Comparison of ENCODE assay signal across 15 cellular contexts in genomic region chr18:966095-967036, GRCh38.
A peak's percentile ranks its signal among the peaks of the same experiment; 100 is the strongest.
DNase-seq lines count a peak whose midpoint lies in the region; ATAC-seq and TF ChIP-seq lines count a peak whose summit lies in the region.
"Had no signal": no experiment of that assay in that cellular context is flagged by ENCODE, and none has a peak within 500 bp of the region (broad histone marks: within the 10 kb centered on the region; RNA-seq: fewer than 3 reads in every experiment).

No MANE protein-coding gene starts in this region.

- no peaks in the 10 kb centered on the region for H3K27me3 ChIP-seq in IMR-90 (ENCODE audit: control insufficient read depth, insufficient read depth, low read length)
- peaks cover 0 to 12% (median 2%) of the 10 kb centered on the region in 4 donors for H3K27me3 ChIP-seq in esophagus muscularis mucosa
- H3K27me3 ChIP-seq: MG63 had no signal

- CTCF ChIA-PET in IMR-90 (lab: Yijun Ruan, JAX): no interaction called here

- peaks cover 16% of the 10 kb centered on the region for H3K27me3 Mint-ChIP-seq in T-helper 2 cell treated with Interferon-gamma antibody and Interleukin-4, amounts not matched to agents 5 μg/mL and 100 μg/mL, for 36 hours (ENCODE audit: low read depth)

- H2AFZ ChIP-seq in IMR-90 (replicated peaks; ENCODE audit: low read length, poor library complexity): no peak overlapping the region
- H2AFZ ChIP-seq: PC-9 had no signal

- no peak overlapping the region for H4K8ac ChIP-seq in IMR-90 (ENCODE audit: low read depth in 2 of 2, low read length in 2 of 2)

- H3K9me3 ChIP-seq in IMR-90 (ENCODE audit: control insufficient read depth, insufficient read depth, low read length) (no peaks in the 10 kb centered on the region), esophagus muscularis mucosa (no peaks in the 10 kb centered on the region)
- H3K9me3 ChIP-seq: MG63 had no signal

- no peaks in the 10 kb centered on the region for H3K36me3 Mint-ChIP-seq in T-helper 2 cell treated with Interferon-gamma antibody and Interleukin-4, amounts not matched to agents 5 μg/mL and 100 μg/mL, for 36 hours (ENCODE audit: low read depth)

- dilution Hi-C loops in IMR-90 (cut with HindIII; ENCODE audit: low sequenced_read_pairs, unreplicated experiment): no loop called here

- no peak overlapping the region for H4K5ac ChIP-seq in IMR-90 (ENCODE audit: low read depth, low read length)

- no peak overlapping the region for H3K4me2 ChIP-seq in IMR-90 (ENCODE audit: low read depth, low read length)
- H3K4me2 ChIP-seq: KMS-11, PC-9 had no signal

- H3K9ac ChIP-seq in IMR-90 (ENCODE audit: low read depth, low read length): no peak overlapping the region
- H3K9ac ChIP-seq: KMS-11 had no signal

- peaks cover 6% of the 10 kb centered on the region for H3K4me1 Mint-ChIP-seq in T-helper 2 cell treated with Interferon-gamma antibody and Interleukin-4, amounts not matched to agents 5 μg/mL and 100 μg/mL, for 36 hours (ENCODE audit: low read depth)

- TF ChIP-seq CTCF in IMR-90 (conservative IDR thresholded peaks at IDR 0.05; ENCODE audit: low read depth, low read length) (no peak), esophagus muscularis mucosa (IDR thresholded peaks at IDR 0.05) (no peak)

- H3K23ac ChIP-seq in IMR-90 (ENCODE audit: low read depth, low read length): no peak overlapping the region

- no peak overlapping the region for H3K27ac ChIP-seq in IMR-90 (ENCODE audit: insufficient read depth, low read length)
- H3K27ac ChIP-seq in esophagus muscularis mucosa (replicated peaks in 1 of 4): no peak overlapping the region
- H3K27ac ChIP-seq: KMS-11, PC-9 had no signal

- H2BK120ac ChIP-seq in IMR-90 (ENCODE audit: low read depth, low read length): no peak overlapping the region

- POLR2A ChIA-PET in IMR-90 (lab: Charles Lee; ENCODE audit: unreplicated experiment): no interaction called here

- BruUV-seq in IMR-90 (replicated peaks; lab: Mats Ljungman, UMichigan): no TSS peak

- in situ Hi-C loops in IMR-90 (cut with MboI; ENCODE audit: low sequenced_read_pairs): no loop called here

- TF ChIP-seq POLR2A in IMR-90 (IDR thresholded peaks at IDR 0.05; ENCODE audit: low read depth, low read length) (no peak), esophagus muscularis mucosa (IDR thresholded peaks at IDR 0.05; ENCODE audit: low read depth) (no peak)

- H3K9me3 Mint-ChIP-seq in T-helper 2 cell treated with Interferon-gamma antibody and Interleukin-4, amounts not matched to agents 5 μg/mL and 100 μg/mL, for 36 hours: peaks cover 5% of the 10 kb centered on the region
- H3K9me3 Mint-ChIP-seq: CD4-positive, alpha-beta T cell had no signal

- no peak overlapping the region for H3K27ac Mint-ChIP-seq in T-helper 2 cell treated with Interferon-gamma antibody and Interleukin-4, amounts not matched to agents 5 μg/mL and 100 μg/mL, for 36 hours
- H3K27ac Mint-ChIP-seq: CD4-positive, alpha-beta T cell had no signal

- no peak for TF ChIP-seq EP300 in esophagus muscularis mucosa (IDR thresholded peaks at IDR 0.05)

- no peak overlapping the region for H2BK5ac ChIP-seq in IMR-90 (ENCODE audit: low read depth, low read length, poor library complexity, severe bottlenecking)

- H4K20me1 ChIP-seq in IMR-90 (ENCODE audit: insufficient read depth, low read length): no peaks in the 10 kb centered on the region

- ATAC-seq in IMR-90 (ENCODE audit: low read depth): no peak
- ATAC-seq in GM21381 (IDR thresholded peaks at IDR 0.05; ENCODE audit: unreplicated experiment): no peak

- no peak overlapping the region for H2BK20ac ChIP-seq in IMR-90 (ENCODE audit: low read depth, low read length)

- H2BK15ac ChIP-seq in IMR-90 (ENCODE audit: low read depth, low read length): no peak overlapping the region

- H3K36me3 ChIP-seq in IMR-90 (ENCODE audit: control insufficient read depth, insufficient read depth, low read length) (no peaks in the 10 kb centered on the region), esophagus muscularis mucosa (no peaks in the 10 kb centered on the region)
- H3K36me3 ChIP-seq: MG63 had no signal

- no peak for TF ChIP-seq RAD21 in IMR-90 (IDR thresholded peaks at IDR 0.05; ENCODE audit: low read length)

- H3K14ac ChIP-seq in IMR-90 (replicated peaks; ENCODE audit: low read depth, low read length): no peak overlapping the region

- no peak overlapping the region for H2AK9ac ChIP-seq in IMR-90 (replicated peaks; ENCODE audit: low read depth, low read length, poor library complexity)

- H3K56ac ChIP-seq in IMR-90 (ENCODE audit: extremely low read depth, insufficient read depth, low read length): no peak overlapping the region

- intact Hi-C loops in IMR-90 (cut with micrococcal nuclease) (loop anchor here (10.0 kb wide), 1 partner anchor 1578 kb away; no protein-coding TSS in a partner anchor), esophagus muscularis mucosa (cut with DNase I) (no loop called here)

- H3K4me1 ChIP-seq in IMR-90 (ENCODE audit: control insufficient read depth, insufficient read depth, low read length): no peaks in the 10 kb centered on the region
- peaks cover 0 to 10% (median 4%) of the 10 kb centered on the region in 4 donors for H3K4me1 ChIP-seq in esophagus muscularis mucosa

- DNase-seq in CMK (ENCODE audit: low read depth): peak; percentile 34
- no peak for DNase-seq in IMR-90
- DNase-seq in OCI-M1 (lab: John Stamatoyannopoulos, UW): peak; percentile 74
- DNase-seq in esophagus muscularis mucosa (ENCODE audit: extremely low spot score): peak; percentile 78
- no peak for DNase-seq in SW480 (ENCODE audit: low spot score)
- DNase-seq in T-helper 2 cell treated with Interferon-gamma antibody and Interleukin-4, amounts not matched to agents 5 μg/mL and 100 μg/mL, for 36 hours (ENCODE audit: low spot score): no peak
- DNase-seq: CD4-positive, alpha-beta T cell; DMS153; MG63; NCI-H1930; NCI-H345; NCI-H524 treated with DMSO at 0.1 percent for 48 hours; PC-9 had no signal

- H3K4ac ChIP-seq in IMR-90 (ENCODE audit: low read depth, low read length): no peak overlapping the region

- no peak overlapping the region for H3K4me3 Mint-ChIP-seq in T-helper 2 cell treated with Interferon-gamma antibody and Interleukin-4, amounts not matched to agents 5 μg/mL and 100 μg/mL, for 36 hours
- H3K4me3 Mint-ChIP-seq: CD4-positive, alpha-beta T cell had no signal

- H3K79me1 ChIP-seq in IMR-90 (ENCODE audit: low read depth in 1 of 2, low read length in 2 of 2): no peaks in the 10 kb centered on the region

- H4K91ac ChIP-seq in IMR-90 (ENCODE audit: insufficient read depth, low read depth, low read length): no peak overlapping the region

- H2AK5ac ChIP-seq in IMR-90 (ENCODE audit: low read depth, low read length): no peak overlapping the region

- H3K4me3 ChIP-seq in IMR-90 (ENCODE audit: insufficient read depth, low read depth, low read length) (no peak overlapping the region), esophagus muscularis mucosa (no peak overlapping the region)
- H3K4me3 ChIP-seq: MG63, PC-9 had no signal

- no peak overlapping the region for H3K18ac ChIP-seq in IMR-90 (ENCODE audit: low read depth, low read length)

- H3K9me1 ChIP-seq in IMR-90 (ENCODE audit: insufficient read depth, low read length): no peaks in the 10 kb centered on the region

- WGBS in IMR-90 (ENCODE audit: extremely low coverage in 2 of 2, insufficient read length in 1 of 2), 2 experiments: no CpG with 5 or more reads among the region's 11 CpGs
- WGBS in esophagus muscularis mucosa: 73% methylated on average over 11 of the region's 11 CpGs

TF ChIP-seq in IMR-90, 13 proteins besides CTCF, POLR2A, EP300 and RAD21:
- TF ChIP-seq FOS (IDR thresholded peaks at IDR 0.05; ENCODE audit: low read depth, low read length) (no peak), MAFK (IDR thresholded peaks at IDR 0.05; ENCODE audit: low read depth, low read length) (peak; percentile 65)
TF ChIP-seq in IMR-90: peak in this region for 1.

Comparison
In these comparisons a context has a peak if more than half of its experiments do, and no peak if none do; other contexts are left out.
1. DNase-seq: peak in CMK (single experiment), OCI-M1 (single experiment) and esophagus muscularis mucosa (single experiment); none in IMR-90 (single experiment), SW480 (single experiment) and T-helper 2 cell treated with Interferon-gamma antibody and Interleukin-4, amounts not matched to agents 5 μg/mL and 100 μg/mL, for 36 hours (single experiment).